Comparison of ENCODE assay signal across 8 cellular contexts in genomic region chr14:72420749-72421452, GRCh38.
A peak's percentile ranks its signal among the peaks of the same experiment; 100 is the strongest.
DNase-seq lines count a peak whose midpoint lies in the region; ATAC-seq and TF ChIP-seq lines count a peak whose summit lies in the region.

No MANE protein-coding gene starts in this region.

- no peak overlapping the region for H3K27ac Mint-ChIP-seq in mesothelial cell of epicardium

- no TSS peak for BruUV-seq in A673 (replicated peaks; lab: Mats Ljungman, UMichigan)

- in situ Hi-C loops in GM13977 (cut with MboI; ENCODE audit: low pct_unique_long_range_greater_than_20kb, low sequenced_read_pairs, unreplicated experiment) = no loop called here

- ATAC-seq in HG03342 (IDR thresholded peaks at IDR 0.05; ENCODE audit: unreplicated experiment) = no peak

- no peaks in the 10 kb centered on the region for H3K9me3 ChIP-seq in A673 (ENCODE audit: low read depth, low read length, poor library complexity, severe bottlenecking)
- no peaks in the 10 kb centered on the region for H3K9me3 ChIP-seq in effector memory CD4-positive, alpha-beta T cell (ENCODE audit: control insufficient read depth, low read length)

- no peaks in the 10 kb centered on the region for H3K4me1 ChIP-seq in A673 (ENCODE audit: insufficient read depth, low read length, poor library complexity, severe bottlenecking)
- H3K4me1 ChIP-seq in effector memory CD4-positive, alpha-beta T cell (ENCODE audit: control insufficient read depth, insufficient read depth, low read length, poor library complexity, severe bottlenecking) = no peaks in the 10 kb centered on the region

- H3K36me3 ChIP-seq in A673 (ENCODE audit: insufficient read depth, low read length, poor library complexity, severe bottlenecking) = no peaks in the 10 kb centered on the region
- H3K36me3 ChIP-seq in effector memory CD4-positive, alpha-beta T cell (ENCODE audit: control insufficient read depth, insufficient read depth, low read length) = no peaks in the 10 kb centered on the region

- H3K27me3 ChIP-seq in A673 (replicated peaks; ENCODE audit: insufficient read depth, low read depth, low read length, poor library complexity) = no peaks in the 10 kb centered on the region
- H3K27me3 ChIP-seq in effector memory CD4-positive, alpha-beta T cell (replicated peaks; ENCODE audit: control insufficient read depth, insufficient read depth, low read length, poor library complexity, severe bottlenecking) = no peaks in the 10 kb centered on the region

- H3K4me3 Mint-ChIP-seq in mesothelial cell of epicardium = no peak overlapping the region

- no peaks in the 10 kb centered on the region for H3K36me3 Mint-ChIP-seq in mesothelial cell of epicardium

- peak; percentile 85 for DNase-seq in A673 (ENCODE audit: low spot score)
- DNase-seq in GM13977 (ENCODE audit: low spot score) = peak; percentile 57
- peak; percentile 56 for DNase-seq in NCI-H510A treated with DMSO at 0.1 percent for 48 hours (lab: John Stamatoyannopoulos, UW)
- DNase-seq in activated CD4-positive, alpha-beta T cell treated with anti-CD3 and anti-CD28 coated beads, Interleukin-2, amount 50 U/mL, for 48 hours = peak; percentile 90 to 91
- DNase-seq in effector memory CD4-positive, alpha-beta T cell = peak; percentile 31 to 51 (median 44)
- peak; percentile 42 to 91 for DNase-seq in mesothelial cell of epicardium (ENCODE audit: low spot score in 2 of 2, unreplicated experiment in 2 of 2)
- peak; percentile 70 to 80 for DNase-seq in stimulated activated CD8-positive, alpha-beta memory T cell treated with anti-CD3 and anti-CD28 coated beads, Interleukin-2, amount 100 ng/mL, for 48 hours (ENCODE audit: low read depth in 2 of 2)

- H3K4me3 ChIP-seq in A673 (ENCODE audit: low read depth, low read length, poor library complexity, severe bottlenecking) = no peak overlapping the region
- H3K4me3 ChIP-seq in effector memory CD4-positive, alpha-beta T cell (ENCODE audit: insufficient read depth, low read depth, low read length, poor library complexity, severe bottlenecking) = no peak overlapping the region

- TF ChIP-seq CTCF in A673 (conservative IDR thresholded peaks at IDR 0.05; ENCODE audit: low read depth, low read length) = peak; percentile 98
- peak; percentile 97 for TF ChIP-seq CTCF in GM13977 (IDR thresholded peaks at IDR 0.05; ENCODE audit: extremely low read depth, insufficient read depth, missing control alignments)
- peak; percentile 97 for TF ChIP-seq CTCF in mesothelial cell of epicardium (IDR thresholded peaks at IDR 0.05; ENCODE audit: unreplicated experiment)

- H3K9me3 Mint-ChIP-seq in mesothelial cell of epicardium = peaks cover 14% of the 10 kb centered on the region

- no peak overlapping the region for H3K27ac ChIP-seq in A673 (ENCODE audit: low read depth, low read length, poor library complexity, severe bottlenecking)
- H3K27ac ChIP-seq in effector memory CD4-positive, alpha-beta T cell (ENCODE audit: insufficient read depth, low read length, poor library complexity, severe bottlenecking) = no peak overlapping the region

- intact Hi-C loops in A673 (cut with micrococcal nuclease; ENCODE audit: unreplicated experiment) = loop anchor here (5.0 kb wide), 1 partner anchor 319 kb away; no protein-coding TSS in a partner anchor

- H3K27me3 Mint-ChIP-seq in mesothelial cell of epicardium (ENCODE audit: low read depth) = peaks cover 2% of the 10 kb centered on the region

- H3K4me1 Mint-ChIP-seq in mesothelial cell of epicardium = peaks cover 2% of the 10 kb centered on the region

- POLR2A ChIA-PET in A673 (lab: Charles Lee; ENCODE audit: low non-redundant PET) = no interaction called here

- CTCF ChIA-PET in A673 (lab: Charles Lee) = no interaction called here
